In genomic region chr20:22830138-22830537, GRCh38 we compare ENCODE assay signal across 8 cellular contexts.
"Had no signal": no experiment of that assay in that cellular context is flagged by ENCODE, and none has a peak within 500 bp of the region (broad histone marks: within the 10 kb centered on the region; RNA-seq: fewer than 3 reads in every experiment).

No MANE protein-coding gene starts in this region.

- DNase-seq: GDM1, GF-D8 had no signal

- ATAC-seq: GM12878 had no signal

- H3K4me3 ChIP-seq: GM12878 had no signal

- FAIRE-seq: G401.6, GM12878, GM12891, GM12892, GM18507, GM19239 had no signal
